In the genomic region with DNA sequence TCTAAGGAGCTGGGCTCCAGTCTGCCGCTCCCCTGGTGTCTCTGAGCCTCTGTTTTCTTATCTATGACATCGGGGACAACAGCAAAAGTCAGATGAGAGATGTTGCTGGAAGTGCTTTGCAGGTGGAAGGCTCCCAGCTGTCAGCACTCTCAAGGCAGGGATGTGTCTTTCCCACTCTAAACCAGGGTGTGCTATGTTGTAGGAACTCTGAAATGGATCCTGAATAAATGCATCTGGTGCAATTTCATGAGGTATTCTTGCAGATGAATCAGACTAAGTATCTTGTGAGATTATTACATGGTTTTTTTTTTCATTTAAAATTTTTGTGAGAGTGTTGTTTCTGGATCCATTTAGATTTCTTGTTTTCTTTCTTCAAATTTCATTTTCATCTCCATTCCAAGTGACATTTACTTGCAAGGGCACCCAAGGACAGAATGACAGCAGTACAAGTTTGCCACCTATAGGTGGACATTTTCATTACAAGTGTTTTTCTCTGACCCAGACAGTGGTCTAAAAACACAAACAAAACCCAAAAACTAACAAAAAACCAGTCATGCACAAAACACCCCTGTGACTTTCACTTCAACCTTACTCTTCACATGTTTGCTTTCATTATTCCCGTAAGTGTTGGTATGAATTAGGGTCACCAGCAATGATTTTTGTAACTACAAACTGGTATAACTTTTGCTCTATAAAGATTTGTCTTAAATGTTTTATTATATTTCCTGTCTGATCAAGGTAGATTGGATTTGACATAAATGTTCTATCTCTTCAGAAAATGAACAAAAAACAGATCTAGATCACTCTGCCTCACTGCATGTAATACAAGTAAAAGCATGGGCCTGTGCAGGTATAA, we compare ENCODE assay signal across 8 cellular contexts. TPM values are rescaled to one million over a fixed set of nuclear protein-coding genes. Genes with fewer than 3 reads are reported as not detected.
DNase-seq lines count a peak whose midpoint lies in the region; ATAC-seq and TF ChIP-seq lines count a peak whose summit lies in the region.

No MANE protein-coding gene starts in this region.

- no peaks in the 10 kb centered on the region for H3K79me2 ChIP-seq in mammary epithelial cell (ENCODE audit: insufficient read depth, low read length)
- H3K79me2 ChIP-seq in mesendoderm (ENCODE audit: control insufficient read depth, insufficient read depth, low read length), result no peaks in the 10 kb centered on the region

- BruUV-seq in mammary epithelial cell (replicated peaks; lab: Mats Ljungman, UMichigan), result no TSS peak

- no peaks in the 10 kb centered on the region for H3K36me3 Mint-ChIP-seq in stimulated activated memory B cell treated with anti-CD40 and anti-IgM and Interleukin-4, amounts not matched to agents 10 μg/mL and 1 μg/mL and 100 μg/mL, for 72 hours

- TF ChIP-seq CTCF in AG10803 (conservative IDR thresholded peaks at IDR 0.05; ENCODE audit: low read length) (peak; percentile 87), mammary epithelial cell (conservative IDR thresholded peaks at IDR 0.05 in 1 of 2, IDR thresholded peaks at IDR 0.05 in 1 of 2; ENCODE audit: extremely low read depth in 1 of 2, insufficient read depth in 1 of 2, low read depth in 1 of 2, low read length in 2 of 2) (peak; percentile 70 to 76)

- no peak overlapping the region for H2AFZ ChIP-seq in mammary epithelial cell (ENCODE audit: low read depth, low read length)

- no peak for TF ChIP-seq POLR2A in GM18505 (IDR thresholded peaks at IDR 0.05; ENCODE audit: borderline replicate concordance, extremely low read depth, insufficient read depth, insufficient read length)

- no peaks in the 10 kb centered on the region for H3K9me3 Mint-ChIP-seq in stimulated activated memory B cell treated with anti-CD40 and anti-IgM and Interleukin-4, amounts not matched to agents 10 μg/mL and 1 μg/mL and 100 μg/mL, for 72 hours

- dilution Hi-C loops in mammary epithelial cell (cut with HindIII; ENCODE audit: low sequenced_read_pairs), result no loop called here

- no peak overlapping the region for H3K4me3 ChIP-seq in AG10803 (ENCODE audit: low read length)
- no peak overlapping the region for H3K4me3 ChIP-seq in mammary epithelial cell (replicated peaks in 1 of 3; ENCODE audit: insufficient read depth in 1 of 3, low read depth in 2 of 3, low read length in 3 of 3)
- no peak overlapping the region for H3K4me3 ChIP-seq in mesendoderm (ENCODE audit: low read length)

- in situ Hi-C loops in mammary epithelial cell (cut with MboI; ENCODE audit: low sequenced_read_pairs in 2 of 2), result loop anchor here (5.0 to 10.0 kb wide), 3 partner anchors 155 to 367 kb away; no protein-coding TSS in a partner anchor

- intact Hi-C loops in mammary epithelial cell (cut with micrococcal nuclease), result loop anchor here (1.0 to 10.0 kb wide), 7 partner anchors 97 to 615 kb away; no protein-coding TSS in a partner anchor

- H3K27me3 ChIP-seq in mammary epithelial cell (ENCODE audit: insufficient read depth, low read length), result no peaks in the 10 kb centered on the region
- no peaks in the 10 kb centered on the region for H3K27me3 ChIP-seq in mesendoderm (ENCODE audit: insufficient read depth, low read length, poor library complexity)

- no peaks in the 10 kb centered on the region for H3K9me3 ChIP-seq in mammary epithelial cell (replicated peaks; ENCODE audit: insufficient read depth, low read length)

- no peaks in the 10 kb centered on the region for H4K20me1 ChIP-seq in mammary epithelial cell (ENCODE audit: insufficient read depth, low read length)

- 78% methylated on average over 3 of the region's 3 CpGs for WGBS in mammary epithelial cell (ENCODE audit: low coverage, missing lambda C conversion rate)
- no CpG with 5 or more reads among the region's 3 CpGs for WGBS in mesendoderm (ENCODE audit: extremely low coverage, insufficient coverage, low lambda C conversion rate)

- H3K4me1 ChIP-seq in mammary epithelial cell (ENCODE audit: insufficient read depth, low read length), result no peaks in the 10 kb centered on the region
- H3K4me1 ChIP-seq in mesendoderm (ENCODE audit: control insufficient read depth, low read depth, low read length), result no peaks in the 10 kb centered on the region

- CTCF ChIA-PET in mammary epithelial cell (lab: Charles Lee; ENCODE audit: low non-redundant PET), result no interaction called here

- H2BK5ac ChIP-seq in mesendoderm (ENCODE audit: low read length), result no peak overlapping the region

- no peak overlapping the region for H3K9ac ChIP-seq in mammary epithelial cell (ENCODE audit: insufficient read depth, low read length)
- H3K9ac ChIP-seq in mesendoderm (ENCODE audit: low read length), result no peak overlapping the region

- H3K4me1 Mint-ChIP-seq in stimulated activated memory B cell treated with anti-CD40 and anti-IgM and Interleukin-4, amounts not matched to agents 10 μg/mL and 1 μg/mL and 100 μg/mL, for 72 hours, result peaks cover 9% of the 10 kb centered on the region

- H3K18ac ChIP-seq in mesendoderm (ENCODE audit: low read length), result no peak overlapping the region

- no peak overlapping the region for H2BK120ac ChIP-seq in mesendoderm (ENCODE audit: low read depth, low read length)

- H2BK15ac ChIP-seq in mesendoderm (replicated peaks; ENCODE audit: low read depth), result no peak overlapping the region

- H3K4me3 Mint-ChIP-seq in stimulated activated memory B cell treated with anti-CD40 and anti-IgM and Interleukin-4, amounts not matched to agents 10 μg/mL and 1 μg/mL and 100 μg/mL, for 72 hours, result no peak overlapping the region

- no peak overlapping the region for H3K23ac ChIP-seq in mesendoderm (ENCODE audit: low read length)

- H3K56ac ChIP-seq in mesendoderm (ENCODE audit: low read length), result no peak overlapping the region

- no peaks in the 10 kb centered on the region for H3K79me1 ChIP-seq in mesendoderm (ENCODE audit: low read length)

- no peak overlapping the region for H3K4me2 ChIP-seq in mammary epithelial cell (ENCODE audit: insufficient read depth, low read depth, low read length)
- H3K4me2 ChIP-seq in mesendoderm (ENCODE audit: low read length), result no peak overlapping the region

- DNase-seq in AG10803 (ENCODE audit: low read depth), result peak; percentile 59
- peak; percentile 15 for DNase-seq in NCI-H2227 treated with DMSO at 0.1 percent for 48 hours (lab: John Stamatoyannopoulos, UW)
- DNase-seq in mammary epithelial cell, result no peak
- DNase-seq in mesendoderm, result peak; percentile 57

- H3K27me3 Mint-ChIP-seq in stimulated activated memory B cell treated with anti-CD40 and anti-IgM and Interleukin-4, amounts not matched to agents 10 μg/mL and 1 μg/mL and 100 μg/mL, for 72 hours, result peaks cover 38% of the 10 kb centered on the region

- H3K36me3 ChIP-seq in mammary epithelial cell (ENCODE audit: insufficient read depth, low read length) (no peaks in the 10 kb centered on the region), mesendoderm (ENCODE audit: control insufficient read depth, insufficient read depth, low read length) (no peaks in the 10 kb centered on the region)

- no peak overlapping the region for H3K4ac ChIP-seq in mesendoderm (ENCODE audit: low read depth, low read length)

- no peak overlapping the region for H4K5ac ChIP-seq in mesendoderm (ENCODE audit: low read length)

- H3K27ac ChIP-seq in mammary epithelial cell (ENCODE audit: insufficient read depth, low read depth, low read length), result no peak overlapping the region
- H3K27ac ChIP-seq in mesendoderm (ENCODE audit: low read depth, low read length), result no peak overlapping the region

- H2AK5ac ChIP-seq in mesendoderm (ENCODE audit: low read length), result no peak overlapping the region

- no peak overlapping the region for H4K8ac ChIP-seq in mesendoderm (ENCODE audit: low read depth, low read length)

- ATAC-seq in GM18505 (IDR thresholded peaks at IDR 0.05; ENCODE audit: unreplicated experiment) (peak; percentile 57), HG02870 (IDR thresholded peaks at IDR 0.05; ENCODE audit: unreplicated experiment) (peak; percentile 44), esophagus mucosa (no peak)
- no peak for ATAC-seq in stimulated activated memory B cell treated with anti-CD40 and anti-IgM and Interleukin-4, amounts not matched to agents 10 μg/mL and 1 μg/mL and 100 μg/mL, for 72 hours

- H3K27ac Mint-ChIP-seq in stimulated activated memory B cell treated with anti-CD40 and anti-IgM and Interleukin-4, amounts not matched to agents 10 μg/mL and 1 μg/mL and 100 μg/mL, for 72 hours, result no peak overlapping the region

RNA-seq across cellular contexts. Expression of a gene that starts 14.7 kb away (rescaled TPM):
- total RNA-seq in mammary epithelial cell, result under 1 TPM in 1 of 2 donors, not detected in 1; under 0.01 TPM
- polyA plus RNA-seq in mammary epithelial cell, result not detected
- not detected for polyA minus RNA-seq in mammary epithelial cell
- polyA plus RNA-seq in mesendoderm (2013, experiment 1 of 2), result 0.06 TPM
- 0.06 TPM for polyA plus RNA-seq in mesendoderm (2013, experiment 2 of 2)
- total RNA-seq in esophagus mucosa, result not detected

Comparison
In these comparisons a context has a peak if more than half of its experiments do, and no peak if none do; other contexts are left out.
1. ATAC-seq: peak in GM18505 (single experiment) and HG02870 (single experiment); none in stimulated activated memory B cell treated with anti-CD40 and anti-IgM and Interleukin-4, amounts not matched to agents 10 μg/mL and 1 μg/mL and 100 μg/mL, for 72 hours (single experiment) and esophagus mucosa (single experiment).